ENCODE assay signal across 24 cellular contexts in the genomic region with DNA sequence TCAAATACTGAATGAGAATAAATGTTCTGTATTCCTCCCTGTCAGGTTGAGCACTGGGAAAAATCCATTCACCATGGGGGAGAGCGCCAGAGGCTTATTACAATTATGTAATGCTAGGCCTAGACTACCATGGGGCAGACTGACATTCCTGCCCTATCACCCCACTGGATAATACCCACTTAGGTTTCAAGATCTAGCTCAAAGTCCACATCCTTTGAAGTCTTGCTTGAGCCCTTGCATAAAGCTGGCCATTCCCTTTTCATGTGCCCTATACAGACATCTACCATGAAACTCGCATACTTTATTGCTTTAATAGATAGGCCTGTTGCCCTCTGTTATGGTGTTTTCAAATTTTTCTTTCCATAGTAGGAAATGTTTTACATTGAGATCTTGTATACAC.
"Had no signal": no experiment of that assay in that cellular context is flagged by ENCODE, and none has a peak within 500 bp of the region (broad histone marks: within the 10 kb centered on the region; RNA-seq: fewer than 3 reads in every experiment).

No MANE protein-coding gene starts in this region.

- H3K27me3 Mint-ChIP-seq: activated CD4-positive, alpha-beta memory T cell treated with anti-CD3 and anti-CD28 coated beads for 36 hours; activated CD4-positive, alpha-beta T cell treated with anti-CD3 and anti-CD28 coated beads, Interleukin-2, amount 10 ng/mL, durations not matched to agents 7 days and 5 days; activated naive CD4-positive, alpha-beta T cell treated with anti-CD3 and anti-CD28 coated beads, Interleukin-2, amount 10 ng/mL, durations not matched to agents 7 days and 5 days; activated naive CD8-positive, alpha-beta T cell treated with anti-CD3 and anti-CD28 coated beads for 36 hours; activated T-helper 17 cell treated with anti-CD3 and anti-CD28 coated beads, Interleukin-2, amount 50 U/mL, for 72 hours had no signal

- H3K27ac Mint-ChIP-seq: activated CD4-positive, alpha-beta memory T cell treated with anti-CD3 and anti-CD28 coated beads for 36 hours; activated CD4-positive, alpha-beta T cell treated with anti-CD3 and anti-CD28 coated beads, Interleukin-2, amount 10 ng/mL, durations not matched to agents 7 days and 5 days; activated naive CD4-positive, alpha-beta T cell treated with anti-CD3 and anti-CD28 coated beads, Interleukin-2, amount 10 ng/mL, durations not matched to agents 7 days and 5 days; activated naive CD8-positive, alpha-beta T cell treated with anti-CD3 and anti-CD28 coated beads for 36 hours; activated T-helper 17 cell treated with anti-CD3 and anti-CD28 coated beads, Interleukin-2, amount 50 U/mL, for 72 hours had no signal

- DNase-seq: activated CD4-positive, alpha-beta memory T cell treated with anti-CD3 and anti-CD28 coated beads for 36 hours; activated CD4-positive, alpha-beta T cell treated with anti-CD3 and anti-CD28 coated beads, Interleukin-2, amount 10 ng/mL, durations not matched to agents 7 days and 5 days; activated CD4-positive, CD25-positive, alpha-beta regulatory T cell; activated gamma-delta T cell treated with Interleukin-2 at 50 U/mL for 16 hours; activated naive CD4-positive, alpha-beta T cell treated with anti-CD3 and anti-CD28 coated beads, Interleukin-2, amount 10 ng/mL, durations not matched to agents 7 days and 5 days; activated naive CD8-positive, alpha-beta T cell treated with anti-CD3 and anti-CD28 coated beads for 36 hours; activated T-cell treated with anti-CD3 and anti-CD28 coated beads for 4 hours; activated T-cell treated with anti-CD3 and anti-CD28 coated beads, Interleukin-2, amount 50 U/mL, for 48 hours; anterior cingulate cortex; cerebellar nuclear complex; MM.1S; NCI-H1105 treated with DMSO at 0.1 percent for 48 hours; NCI-H1436 treated with DMSO at 0.1 percent for 48 hours; NCI-H187; NCI-H2081 treated with DMSO at 0.1 percent for 48 hours; NCI-H2171; NCI-H345; NCI-H510A; NCI-H526 treated with DMSO at 0.1 percent for 48 hours; NCI-H82; SIG-M5; T-helper 1 cell had no signal

- ATAC-seq: activated T-helper 17 cell treated with anti-CD3 and anti-CD28 coated beads, Interleukin-2, amount 50 U/mL, for 72 hours had no signal

- H3K9me3 Mint-ChIP-seq: activated CD4-positive, alpha-beta memory T cell treated with anti-CD3 and anti-CD28 coated beads for 36 hours; activated CD4-positive, alpha-beta T cell treated with anti-CD3 and anti-CD28 coated beads, Interleukin-2, amount 10 ng/mL, durations not matched to agents 7 days and 5 days; activated naive CD4-positive, alpha-beta T cell treated with anti-CD3 and anti-CD28 coated beads, Interleukin-2, amount 10 ng/mL, durations not matched to agents 7 days and 5 days; activated naive CD8-positive, alpha-beta T cell treated with anti-CD3 and anti-CD28 coated beads for 36 hours; activated T-helper 17 cell treated with anti-CD3 and anti-CD28 coated beads, Interleukin-2, amount 50 U/mL, for 72 hours had no signal

- H3K4me1 Mint-ChIP-seq: activated CD4-positive, alpha-beta T cell treated with anti-CD3 and anti-CD28 coated beads, Interleukin-2, amount 10 ng/mL, durations not matched to agents 7 days and 5 days; activated naive CD4-positive, alpha-beta T cell treated with anti-CD3 and anti-CD28 coated beads, Interleukin-2, amount 10 ng/mL, durations not matched to agents 7 days and 5 days; activated naive CD8-positive, alpha-beta T cell treated with anti-CD3 and anti-CD28 coated beads for 36 hours; activated T-helper 17 cell treated with anti-CD3 and anti-CD28 coated beads, Interleukin-2, amount 50 U/mL, for 72 hours had no signal

- H3K4me3 Mint-ChIP-seq: activated CD4-positive, alpha-beta memory T cell treated with anti-CD3 and anti-CD28 coated beads for 36 hours; activated CD4-positive, alpha-beta T cell treated with anti-CD3 and anti-CD28 coated beads, Interleukin-2, amount 10 ng/mL, durations not matched to agents 7 days and 5 days; activated naive CD4-positive, alpha-beta T cell treated with anti-CD3 and anti-CD28 coated beads, Interleukin-2, amount 10 ng/mL, durations not matched to agents 7 days and 5 days; activated naive CD8-positive, alpha-beta T cell treated with anti-CD3 and anti-CD28 coated beads for 36 hours; activated T-helper 17 cell treated with anti-CD3 and anti-CD28 coated beads, Interleukin-2, amount 50 U/mL, for 72 hours had no signal

- H3K27ac ChIP-seq: VCaP had no signal
